In genomic region chr12:53726946-53727309, GRCh38 we compare ENCODE assay signal across 1 cellular context.
TF ChIP-seq lines count a peak whose summit lies in the region.

No MANE protein-coding gene starts in this region.

TF ChIP-seq in K562, 482 proteins besides CTCF, POLR2A, EP300 and RAD21:
- no peak for TF ChIP-seq ZFP91 (CRISPR knock-in tag; IDR thresholded peaks at IDR 0.05)
- TF ChIP-seq ZBTB7A (IDR thresholded peaks at IDR 0.05; ENCODE audit: borderline replicate concordance, control insufficient read depth, low read depth, low read length): 0 out of 2 replicates have a peak, but pooled peaks have one; percentile 19
TF ChIP-seq in K562: peak in this region for 1.
